ENCODE assay signal across 1 cellular context in genomic region chrX:16711219-16712115, GRCh38.
A peak's percentile ranks its signal among the peaks of the same experiment; 100 is the strongest.
TF ChIP-seq lines count a peak whose summit lies in the region.

No MANE protein-coding gene starts in this region.

TF ChIP-seq in K562, 482 proteins besides CTCF, POLR2A, EP300 and RAD21 (continued from another document):
- 0 out of 4 replicates have a peak, but pooled peaks of 1 of the 2 experiments have one; percentile 32 for TF ChIP-seq UBTF (IDR thresholded peaks at IDR 0.05; ENCODE audit: borderline replicate concordance in 1 of 2, low read depth in 2 of 2, low read length in 2 of 2)
- TF ChIP-seq MYNN (IDR thresholded peaks at IDR 0.05), result no peak
- TF ChIP-seq MYNN (CRISPR knock-in tag; IDR thresholded peaks at IDR 0.05), result no peak
- 0 out of 2 replicates have a peak, but pooled peaks have one; percentile 10 for TF ChIP-seq USF2 (CRISPR knock-in tag; IDR thresholded peaks at IDR 0.05)
- TF ChIP-seq CCNT2 (IDR thresholded peaks at IDR 0.05; ENCODE audit: borderline replicate concordance, extremely low read depth, insufficient read length, low read depth, low read length), result peak; percentile 26
- TF ChIP-seq AFF4 (CRISPR knock-in tag; IDR thresholded peaks at IDR 0.05), result 0 out of 2 replicates have a peak, but pooled peaks have one; percentile 22
- no peak for TF ChIP-seq E2F1 (CRISPR knock-in tag; IDR thresholded peaks at IDR 0.05)
- peak; percentile 8 for TF ChIP-seq TAF1 (IDR thresholded peaks at IDR 0.05; ENCODE audit: control insufficient read depth, extremely low read depth, insufficient read depth, low read length, severe bottlenecking)
- TF ChIP-seq RB1 (IDR thresholded peaks at IDR 0.05; ENCODE audit: low read depth), result 0 out of 2 replicates have a peak, but pooled peaks have one; percentile 21
- TF ChIP-seq PKNOX1 (IDR thresholded peaks at IDR 0.05), result peak; percentile 32; the same call in 1 of the 2 replicates
- no peak for TF ChIP-seq NELFE (IDR thresholded peaks at IDR 0.05; ENCODE audit: insufficient read depth, insufficient read length)
- TF ChIP-seq ZBTB7A (IDR thresholded peaks at IDR 0.05; ENCODE audit: borderline replicate concordance, control insufficient read depth, low read depth, low read length), result peak; percentile 52; the same call in 1 of the 2 replicates
- TF ChIP-seq STAG1 (CRISPR knock-in tag; IDR thresholded peaks at IDR 0.05; ENCODE audit: borderline replicate concordance), result no peak
- no peak for TF ChIP-seq LARP7 (IDR thresholded peaks at IDR 0.05)
- no peak for TF ChIP-seq ZFP91 (CRISPR knock-in tag; IDR thresholded peaks at IDR 0.05)
- peak; percentile 40; the same call in 1 of the 2 replicates for TF ChIP-seq KAT7 (CRISPR knock-in tag; IDR thresholded peaks at IDR 0.05; ENCODE audit: borderline replicate concordance)
- no peak for TF ChIP-seq MCM2 (IDR thresholded peaks at IDR 0.05; ENCODE audit: low read depth)
- TF ChIP-seq NFE2 (IDR thresholded peaks at IDR 0.05; ENCODE audit: low read depth), result no peak
- no peak for TF ChIP-seq BCLAF1 (IDR thresholded peaks at IDR 0.05; ENCODE audit: borderline replicate concordance in 1 of 2, control insufficient read depth in 1 of 2, low read depth in 2 of 2, low read length in 1 of 2)
